ENCODE assay signal across 21 cellular contexts in the genomic region with DNA sequence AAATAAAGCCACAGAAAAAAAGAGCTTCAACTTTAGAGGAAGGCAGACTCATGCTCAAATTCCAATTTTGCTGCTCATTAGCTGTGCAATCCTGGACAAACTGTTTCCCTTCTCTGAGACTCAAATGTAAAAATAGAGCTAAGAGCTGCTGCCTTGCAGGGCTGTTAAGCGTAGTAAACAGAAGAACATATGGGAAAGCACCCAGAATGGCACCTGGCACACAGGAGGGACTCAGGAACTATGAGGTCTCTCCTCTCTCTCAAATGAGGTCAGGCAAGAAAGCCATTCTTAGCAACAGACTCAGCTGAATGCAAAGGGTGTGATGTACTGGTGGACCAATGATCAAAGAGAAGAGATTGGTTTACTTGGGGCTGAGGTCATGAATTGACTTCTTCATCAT.
DNase-seq lines count a peak whose midpoint lies in the region; TF ChIP-seq lines count a peak whose summit lies in the region.
"Had no signal": no experiment of that assay in that cellular context is flagged by ENCODE, and none has a peak within 500 bp of the region (broad histone marks: within the 10 kb centered on the region; RNA-seq: fewer than 3 reads in every experiment).

No MANE protein-coding gene starts in this region.

- dilution Hi-C loops in mammary epithelial cell (cut with HindIII; ENCODE audit: low sequenced_read_pairs), result loop anchor here (10.0 kb wide), 1 partner anchor 129 kb away; no protein-coding TSS in a partner anchor

- no peak for TF ChIP-seq POLR2A in esophagus muscularis mucosa (IDR thresholded peaks at IDR 0.05; ENCODE audit: low read depth)
- no peak for TF ChIP-seq POLR2A in prostate gland (IDR thresholded peaks at IDR 0.05)

- intact Hi-C loops in esophagus muscularis mucosa (cut with DNase I) (no loop called here), prostate gland (cut with DNase I) (no loop called here), mammary epithelial cell (cut with micrococcal nuclease) (no loop called here)

- no peaks in the 10 kb centered on the region for H3K36me3 ChIP-seq in esophagus muscularis mucosa
- H3K36me3 ChIP-seq in smooth muscle cell (ENCODE audit: low read depth), result no peaks in the 10 kb centered on the region
- no peaks in the 10 kb centered on the region for H3K36me3 ChIP-seq in prostate gland
- no peaks in the 10 kb centered on the region for H3K36me3 ChIP-seq in mammary epithelial cell (ENCODE audit: insufficient read depth, low read length)
- H3K36me3 ChIP-seq: BE2C; BLaER1 treated with 17β-estradiol and CSF1 and Interleukin-3, amounts not matched to agents 10 nM and 100 nM had no signal

- H3K4me2 ChIP-seq in smooth muscle cell (no peak overlapping the region), mammary epithelial cell (ENCODE audit: insufficient read depth, low read depth, low read length) (no peak overlapping the region)
- H3K4me2 ChIP-seq: A549; BLaER1 treated with 17β-estradiol and CSF1 and Interleukin-3, amounts not matched to agents 10 nM and 100 nM; GM23338 had no signal

- no TSS peak for BruUV-seq in mammary epithelial cell (replicated peaks; lab: Mats Ljungman, UMichigan)

- H3K4me3 ChIP-seq in esophagus muscularis mucosa (no peak overlapping the region), smooth muscle cell (no peak overlapping the region), prostate gland (no peak overlapping the region), mammary epithelial cell (replicated peaks in 1 of 3; ENCODE audit: insufficient read depth in 1 of 3, low read depth in 2 of 3, low read length in 3 of 3) (no peak overlapping the region)
- H3K4me3 ChIP-seq: A549; BLaER1 treated with 17β-estradiol and CSF1 and Interleukin-3, amounts not matched to agents 10 nM and 100 nM; GM23338 had no signal

- H3K27me3 ChIP-seq in esophagus muscularis mucosa, result no peaks in the 10 kb centered on the region
- H3K27me3 ChIP-seq in smooth muscle cell (ENCODE audit: low read depth), result no peaks in the 10 kb centered on the region
- H3K27me3 ChIP-seq in prostate gland (replicated peaks; ENCODE audit: insufficient read depth), result no peaks in the 10 kb centered on the region
- no peaks in the 10 kb centered on the region for H3K27me3 ChIP-seq in mammary epithelial cell (ENCODE audit: insufficient read depth, low read length)
- H3K27me3 ChIP-seq: BE2C; BLaER1 treated with 17β-estradiol and CSF1 and Interleukin-3, amounts not matched to agents 10 nM and 100 nM had no signal

- H3K9me3 ChIP-seq in esophagus muscularis mucosa (no peaks in the 10 kb centered on the region), smooth muscle cell (replicated peaks; ENCODE audit: low read depth) (no peaks in the 10 kb centered on the region), prostate gland (no peaks in the 10 kb centered on the region), mammary epithelial cell (replicated peaks; ENCODE audit: insufficient read depth, low read length) (no peaks in the 10 kb centered on the region)
- H3K9me3 ChIP-seq: A549; BE2C; BLaER1 treated with 17β-estradiol and CSF1 and Interleukin-3, amounts not matched to agents 10 nM and 100 nM had no signal

- H3K27ac ChIP-seq in esophagus muscularis mucosa (replicated peaks in 1 of 4), result peak overlapping the region in 3 of 4 donors; percentile 7 to 47 (median 43)
- peak overlapping the region; percentile 83 for H3K27ac ChIP-seq in smooth muscle cell (ENCODE audit: low read depth)
- no peak overlapping the region for H3K27ac ChIP-seq in prostate gland
- no peak overlapping the region for H3K27ac ChIP-seq in mammary epithelial cell (ENCODE audit: insufficient read depth, low read depth, low read length)
- H3K27ac ChIP-seq: A549; BLaER1 treated with 17β-estradiol and CSF1 and Interleukin-3, amounts not matched to agents 10 nM and 100 nM had no signal

- TF ChIP-seq EP300 in esophagus muscularis mucosa (IDR thresholded peaks at IDR 0.05), result no peak

- WGBS in esophagus muscularis mucosa, result 100% methylated on average over 1 of the region's 1 CpG
- WGBS in smooth muscle cell (ENCODE audit: low lambda C conversion rate), result 33% methylated on average over 1 of the region's 1 CpG
- WGBS in prostate gland, result 84% methylated on average over 1 of the region's 1 CpG
- WGBS in mammary epithelial cell (ENCODE audit: low coverage, missing lambda C conversion rate), result 69% methylated on average over 1 of the region's 1 CpG

- no peak for TF ChIP-seq CTCF in esophagus muscularis mucosa (IDR thresholded peaks at IDR 0.05)
- TF ChIP-seq CTCF in smooth muscle cell (IDR thresholded peaks at IDR 0.05; ENCODE audit: borderline replicate concordance, insufficient read depth, poor library complexity, severe bottlenecking), result no peak
- no peak for TF ChIP-seq CTCF in prostate gland (IDR thresholded peaks at IDR 0.05)
- no peak for TF ChIP-seq CTCF in mammary epithelial cell (conservative IDR thresholded peaks at IDR 0.05 in 1 of 2, IDR thresholded peaks at IDR 0.05 in 1 of 2; ENCODE audit: extremely low read depth in 1 of 2, insufficient read depth in 1 of 2, low read depth in 1 of 2, low read length in 2 of 2)

- DNase-seq in G401 (ENCODE audit: low spot score), result peak; percentile 72
- DNase-seq in cerebellar cortex (ENCODE audit: low spot score), result peak; percentile 66
- DNase-seq in esophagus muscularis mucosa (ENCODE audit: extremely low spot score), result no peak
- DNase-seq in smooth muscle cell (lab: John Stamatoyannopoulos, UW; ENCODE audit: unreplicated experiment), result no peak
- DNase-seq in NCI-H1930 (lab: John Stamatoyannopoulos, UW), result no peak
- DNase-seq in prostate gland (ENCODE audit: low spot score), result no peak
- no peak for DNase-seq in mammary epithelial cell
- DNase-seq: 8988T; ACHN; AML-193; BE2C; CD4-positive, alpha-beta T cell; CD8-positive, alpha-beta memory T cell; DMS 273 treated with DMSO at 0.1 percent for 48 hours; DMS79; EL; GF-D8; H9 had no signal

- in situ Hi-C loops in G401 (cut with HindIII; ENCODE audit: low sequenced_read_pairs) (no loop called here), mammary epithelial cell (cut with MboI; ENCODE audit: low sequenced_read_pairs in 2 of 2) (loop anchor here (10.0 to 25.0 kb wide), 2 partner anchors 199 to 201 kb away; no protein-coding TSS in a partner anchor)

- H3K4me1 ChIP-seq in esophagus muscularis mucosa (peaks cover 12 to 48% (median 44%) of the 10 kb centered on the region in 4 donors), smooth muscle cell (ENCODE audit: low read depth) (no peaks in the 10 kb centered on the region), prostate gland (replicated peaks) (no peaks in the 10 kb centered on the region), mammary epithelial cell (ENCODE audit: insufficient read depth, low read length) (peaks cover 9% of the 10 kb centered on the region)
- H3K4me1 ChIP-seq: BLaER1 treated with 17β-estradiol and CSF1 and Interleukin-3, amounts not matched to agents 10 nM and 100 nM had no signal

- H3F3A ChIP-seq in smooth muscle cell (ENCODE audit: low read depth), result peaks cover 9% of the 10 kb centered on the region

- H3K79me2 ChIP-seq in smooth muscle cell (ENCODE audit: low read depth) (peaks cover 5% of the 10 kb centered on the region), mammary epithelial cell (ENCODE audit: insufficient read depth, low read length) (no peaks in the 10 kb centered on the region)

- H2AFZ ChIP-seq in smooth muscle cell (ENCODE audit: low read depth), result no peak overlapping the region
- no peak overlapping the region for H2AFZ ChIP-seq in mammary epithelial cell (ENCODE audit: low read depth, low read length)
- H2AFZ ChIP-seq: GM23338 had no signal

- H4K20me1 ChIP-seq in smooth muscle cell (ENCODE audit: low read depth), result peaks cover 14% of the 10 kb centered on the region
- no peaks in the 10 kb centered on the region for H4K20me1 ChIP-seq in mammary epithelial cell (ENCODE audit: insufficient read depth, low read length)
- H4K20me1 ChIP-seq: BLaER1 treated with 17β-estradiol and CSF1 and Interleukin-3, amounts not matched to agents 10 nM and 100 nM had no signal

- H3K9ac ChIP-seq in smooth muscle cell (ENCODE audit: low read depth) (no peak overlapping the region), mammary epithelial cell (ENCODE audit: insufficient read depth, low read length) (no peak overlapping the region)
- H3K9ac ChIP-seq: BLaER1 treated with 17β-estradiol and CSF1 and Interleukin-3, amounts not matched to agents 10 nM and 100 nM had no signal

- CTCF ChIA-PET in mammary epithelial cell (lab: Charles Lee; ENCODE audit: low non-redundant PET), result no interaction called here

Comparison
In these comparisons a context has a peak if more than half of its experiments do, and no peak if none do; other contexts are left out.
1. DNase-seq: peak in G401 (single experiment) and cerebellar cortex (single experiment); none in esophagus muscularis mucosa (single experiment), smooth muscle cell (single experiment), NCI-H1930 (0 of 2), prostate gland (single experiment) and mammary epithelial cell (single experiment).
2. H3K27ac ChIP-seq: peak in esophagus muscularis mucosa (3 of 4) and smooth muscle cell (single experiment); none in prostate gland (0 of 2) and mammary epithelial cell (single experiment).